ENCODE assay signal across 28 cellular contexts in genomic region chr6:3786131-3786530, GRCh38. TPM values are rescaled to one million over a fixed set of nuclear protein-coding genes. Genes with fewer than 3 reads are reported as not detected.
A peak's percentile ranks its signal among the peaks of the same experiment; 100 is the strongest.
DNase-seq lines count a peak whose midpoint lies in the region; ATAC-seq, FAIRE-seq and TF ChIP-seq lines count a peak whose summit lies in the region.
"Had no signal": no experiment of that assay in that cellular context is flagged by ENCODE, and none has a peak within 500 bp of the region (broad histone marks: within the 10 kb centered on the region; RNA-seq: fewer than 3 reads in every experiment).

No MANE protein-coding gene starts in this region.

- H3K9me3 ChIP-seq in right lobe of liver: no peaks in the 10 kb centered on the region
- no peaks in the 10 kb centered on the region for H3K9me3 ChIP-seq in HepG2 (ENCODE audit: low read length)
- H3K9me3 ChIP-seq in adipocyte (ENCODE audit: control insufficient read depth, low read length): no peaks in the 10 kb centered on the region
- no peaks in the 10 kb centered on the region for H3K9me3 ChIP-seq in skeletal muscle satellite cell (replicated peaks; ENCODE audit: low read length)
- H3K9me3 ChIP-seq in heart right ventricle: no peaks in the 10 kb centered on the region
- H3K9me3 ChIP-seq: MG63, SJCRH30 had no signal

- intact Hi-C loops in right lobe of liver (cut with DNase I) (no loop called here), HepG2 (cut with micrococcal nuclease; ENCODE audit: unreplicated experiment) (loop anchor here (5.0 kb wide), 1 partner anchor 41 kb away; no protein-coding TSS in a partner anchor), sciatic nerve (cut with DNase I) (no loop called here), heart right ventricle (cut with DNase I) (no loop called here)

- H3K9ac ChIP-seq in HepG2 (ENCODE audit: insufficient read depth, low read depth, low read length) (no peak overlapping the region), adipocyte (ENCODE audit: low read length) (no peak overlapping the region), skeletal muscle satellite cell (ENCODE audit: low read depth, low read length) (no peak overlapping the region)

- TF ChIP-seq CTCF in right lobe of liver (IDR thresholded peaks at IDR 0.05): no peak
- no peak for TF ChIP-seq CTCF in HepG2 (CRISPR knock-in tag; IDR thresholded peaks at IDR 0.05)
- no peak for TF ChIP-seq CTCF in heart right ventricle (IDR thresholded peaks at IDR 0.05)

- H2AFZ ChIP-seq in HepG2 (ENCODE audit: low read length): no peak overlapping the region

- POLR2A ChIA-PET in HepG2 (lab: Yijun Ruan, JAX): interaction anchor here (1.0 to 5.5 kb wide), 4 partner anchors 11 to 37 kb away, joined by 5 to 40 read pairs (median 27); partner anchors contain the start of gene PXDC1

- H3K4me1 ChIP-seq in right lobe of liver (peaks cover 0 to 54% (median 19%) of the 10 kb centered on the region in 4 donors), HepG2 (ENCODE audit: insufficient read depth, low read length) (peaks cover 89% of the 10 kb centered on the region), adipocyte (ENCODE audit: control insufficient read depth, insufficient read depth, low read length) (peaks cover 30% of the 10 kb centered on the region), skeletal muscle satellite cell (ENCODE audit: control insufficient read depth, insufficient read depth, low read length) (peaks cover 14% of the 10 kb centered on the region), heart right ventricle (no peaks in the 10 kb centered on the region)
- H3K4me1 ChIP-seq: SJCRH30 had no signal

- H3K4me2 ChIP-seq in HepG2 (ENCODE audit: low read depth, low read length) (no peak overlapping the region), skeletal muscle satellite cell (ENCODE audit: low read length) (peak overlapping the region; percentile 12)

- DNase-seq in right lobe of liver (no peak), HepG2 (ENCODE audit: low spot score) (no peak), adipocyte (ENCODE audit: low read depth) (peak; percentile 68), fibroblast of peridontal ligament (ENCODE audit: extremely low read depth) (peak; percentile 25), sciatic nerve (ENCODE audit: low spot score) (no peak), heart right ventricle (no peak)
- no peak for DNase-seq in NK-92 treated with Interleukin-12 subunit alpha and Interleukin-12 subunit beta, amount 100 ng/mL, for 24 hours (lab: John Stamatoyannopoulos, UW)
- DNase-seq: 8988T; AML-193; Calu3; CD8-positive, alpha-beta memory T cell; DMS153; Karpas-422; MG63; NCI-H1048; NCI-H1436 treated with DMSO at 0.1 percent for 48 hours; NCI-H1930; NCI-H510A; NCI-H774; OCI-M1; SJCRH30 had no signal

- in situ Hi-C loops in HepG2 (cut with HindIII; ENCODE audit: extremely low pct_ligation_motif_present, low pct_unique_long_range_greater_than_20kb): loop anchor here (5.0 kb wide), 1 partner anchor 34 kb away; the partner anchor contains the start of gene PXDC1

- H3K27ac ChIP-seq in right lobe of liver (peak overlapping the region in 2 of 3 donors; percentile 98 to 99), HepG2 (ENCODE audit: extremely low read length, insufficient read depth, low read length) (no peak overlapping the region), heart right ventricle (no peak overlapping the region)
- H3K27ac ChIP-seq: C4-2B, SJCRH30 had no signal

- CTCF ChIA-PET in HepG2 (lab: Yijun Ruan, JAX; ENCODE audit: low intra/inter-chr PET ratio, low total read pairs): no interaction called here

- H3K36me3 ChIP-seq in right lobe of liver (no peaks in the 10 kb centered on the region), HepG2 (replicated peaks in 1 of 2; ENCODE audit: control insufficient read depth in 1 of 2, insufficient read depth in 2 of 2, low read length in 2 of 2) (no peaks in the 10 kb centered on the region; a peak in 1 of 5 replicates), adipocyte (ENCODE audit: control insufficient read depth, insufficient read depth, low read length, severe bottlenecking) (no peaks in the 10 kb centered on the region), skeletal muscle satellite cell (ENCODE audit: insufficient read depth, low read length) (no peaks in the 10 kb centered on the region), heart right ventricle (no peaks in the 10 kb centered on the region)
- H3K36me3 ChIP-seq: MG63, SJCRH30 had no signal

- ATAC-seq in right lobe of liver: no peak
- no peak for ATAC-seq in HepG2
- ATAC-seq in sciatic nerve: no peak
- ATAC-seq in heart right ventricle: no peak

- TF ChIP-seq EP300 in HepG2 (IDR thresholded peaks at IDR 0.05; ENCODE audit: low read depth in 2 of 2, low read length in 2 of 2) (no peak), HepG2 (CRISPR knock-in tag; IDR thresholded peaks at IDR 0.05; ENCODE audit: borderline replicate concordance) (no peak)

- H3K27me3 ChIP-seq in right lobe of liver: no peaks in the 10 kb centered on the region
- no peaks in the 10 kb centered on the region for H3K27me3 ChIP-seq in HepG2 (ENCODE audit: control insufficient read depth in 1 of 2, insufficient read depth in 2 of 2, low read length in 2 of 2)
- H3K27me3 ChIP-seq in adipocyte (replicated peaks; ENCODE audit: control insufficient read depth, insufficient read depth, low read length): peaks cover 6% of the 10 kb centered on the region
- no peaks in the 10 kb centered on the region for H3K27me3 ChIP-seq in skeletal muscle satellite cell (ENCODE audit: control insufficient read depth, insufficient read depth, low read length)
- H3K27me3 ChIP-seq in heart right ventricle: no peaks in the 10 kb centered on the region
- H3K27me3 ChIP-seq: MG63, SJCRH30 had no signal

- WGBS in right lobe of liver (ENCODE audit: insufficient coverage, low coverage, low lambda C conversion rate, missing lambda C conversion rate): 76% methylated on average over 2 of the region's 4 CpGs
- 97% methylated on average over 4 of the region's 4 CpGs for WGBS in HepG2 (ENCODE audit: low lambda C conversion rate)
- 93 to 100% methylated on average over 4 of the region's 4 CpGs for WGBS in heart right ventricle, 2 donors

- peaks cover 8% of the 10 kb centered on the region for H3K79me2 ChIP-seq in HepG2 (ENCODE audit: insufficient read depth, low read length)

- no peak for TF ChIP-seq RAD21 in HepG2 (CRISPR knock-in tag; IDR thresholded peaks at IDR 0.05)

- TF ChIP-seq POLR2A in right lobe of liver (IDR thresholded peaks at IDR 0.05): no peak
- no peak for TF ChIP-seq POLR2A in HepG2 (IDR thresholded peaks at IDR 0.05; ENCODE audit: insufficient read depth in 1 of 2, low read depth in 2 of 2, low read length in 2 of 2)

- no peaks in the 10 kb centered on the region for H4K20me1 ChIP-seq in HepG2 (ENCODE audit: insufficient read depth, low read length)

- H3K4me3 ChIP-seq in right lobe of liver (no peak overlapping the region), HepG2 (replicated peaks in 1 of 3; ENCODE audit: insufficient read depth in 1 of 3, low read depth in 2 of 3, low read length in 3 of 3) (no peak overlapping the region), adipocyte (ENCODE audit: low read length) (no peak overlapping the region), skeletal muscle satellite cell (ENCODE audit: low read length) (no peak overlapping the region), heart right ventricle (no peak overlapping the region)
- H3K4me3 ChIP-seq: MG63, SJCRH30 had no signal

- FAIRE-seq in HepG2 (lab: Jason Lieb, UNC): no peak
- FAIRE-seq: G401.6, GM12892, GM18507, GM19239, HTR-8/SVneo had no signal

- BruUV-seq in HepG2 (replicated peaks; lab: Mats Ljungman, UMichigan): no TSS peak

TF ChIP-seq in HepG2, 621 proteins besides CTCF, POLR2A, EP300 and RAD21 (continues in another document):
- no peak for TF ChIP-seq TOE1 (CRISPR knock-in tag; IDR thresholded peaks at IDR 0.05)
- TF ChIP-seq ZNF788 (CRISPR knock-in tag; IDR thresholded peaks at IDR 0.05; ENCODE audit: borderline replicate concordance): no peak
- no peak for TF ChIP-seq MAFF (IDR thresholded peaks at IDR 0.05; ENCODE audit: low read depth, low read length)
- no peak for TF ChIP-seq SRSF1 (optimal IDR thresholded peaks at IDR 0.05; ENCODE audit: low read depth, low read length)

RNA-seq across cellular contexts. Expression of gene PXDC1, which starts 34.6 kb away (rescaled TPM):
- total RNA-seq in right lobe of liver (100 to 1,000 TPM in 3 of 6 experiments, 10 to 100 TPM in 3; 50.5 to 250 (median 97.5) TPM), HepG2 (2016; rRNA removed; fragmentation: Illumina TruSeq; extraction: Trizol) (28.6 and 32.4 TPM in 2 replicates), sciatic nerve (48.3 TPM), heart right ventricle (10 to 100 TPM; 11.3 to 39.5 (median 21.7) TPM)
- total RNA-seq in HepG2 (2016; cell fraction: cytosol; rRNA removed; fragmentation: Illumina TruSeq; extraction: Trizol; ENCODE audit: low read depth): 21.2 and 24.5 TPM in 2 replicates
- total RNA-seq in HepG2 (2016; cell fraction: insoluble cytoplasmic fraction; rRNA removed; fragmentation: Illumina TruSeq; extraction: Trizol): 22.4 and 30.7 TPM in 2 replicates
- total RNA-seq in HepG2 (2016; cell fraction: membrane; rRNA removed; fragmentation: Illumina TruSeq; extraction: Trizol): 51.6 and 61.1 TPM in 2 replicates
- total RNA-seq in HepG2 (2016; cell fraction: nucleus; rRNA removed; fragmentation: Illumina TruSeq; extraction: Trizol): 21.9 and 23.1 TPM in 2 replicates
- polyA plus RNA-seq in HepG2 (2011; rRNA removed) (34.7 and 36.2 TPM in 2 replicates), heart right ventricle (10 to 100 TPM; 17.5 to 69.9 TPM)
- 22.9 and 28.7 TPM in 2 replicates for polyA plus RNA-seq in HepG2 (2011; cell fraction: cytosol; rRNA removed)
- 25.6 and 30.8 TPM in 2 replicates for polyA plus RNA-seq in HepG2 (2011; cell fraction: nucleus; rRNA removed)
- polyA plus RNA-seq in HepG2 (2012): 41.2 and 50.7 TPM in 2 replicates
- 23.8 and 29.3 TPM in 2 replicates for polyA plus RNA-seq in HepG2 (2016; cell fraction: cytosol; fragmentation: Illumina TruSeq; extraction: Trizol; ENCODE audit: low read depth)
- 31.8 and 38.3 TPM in 2 replicates for polyA plus RNA-seq in HepG2 (2016; cell fraction: insoluble cytoplasmic fraction; fragmentation: Illumina TruSeq; extraction: Trizol; ENCODE audit: low read depth)
- polyA plus RNA-seq in HepG2 (2016; cell fraction: membrane; fragmentation: Illumina TruSeq; extraction: Trizol; ENCODE audit: low read depth): 53.7 and 59.4 TPM in 2 replicates
- polyA plus RNA-seq in HepG2 (2016; cell fraction: nucleus; fragmentation: Illumina TruSeq; extraction: Trizol; ENCODE audit: insufficient read depth, low read depth): 39.1 and 43.2 TPM in 2 replicates
- polyA minus RNA-seq in HepG2 (2011; rRNA and poly(A)+ RNA removed; ENCODE audit: low replicate concordance): 3.0 and 49.7 TPM in 2 replicates
- polyA minus RNA-seq in HepG2 (2011; cell fraction: cytosol; rRNA and poly(A)+ RNA removed): 24.8 and 27.3 TPM in 2 replicates
- polyA minus RNA-seq in HepG2 (2011; cell fraction: nucleus; rRNA and poly(A)+ RNA removed): 11.2 and 12.4 TPM in 2 replicates
- total RNA-seq in skeletal muscle satellite cell (2012; rRNA removed): 31.2 and 33.6 TPM in 2 replicates
- polyA plus RNA-seq: CD8-positive, alpha-beta memory T cell had no signal

Comparison
In these comparisons a context has a peak if more than half of its experiments do, and no peak if none do; other contexts are left out.
1. H3K27ac ChIP-seq: peak in right lobe of liver (2 of 3); none in HepG2 (single experiment) and heart right ventricle (0 of 10).
2. DNase-seq: peak in adipocyte (single experiment) and fibroblast of peridontal ligament (single experiment); none in right lobe of liver (0 of 3), HepG2 (single experiment), sciatic nerve (single experiment), heart right ventricle (0 of 2) and NK-92 treated with Interleukin-12 subunit alpha and Interleukin-12 subunit beta, amount 100 ng/mL, for 24 hours (single experiment).